Comparison of ENCODE assay signal across 9 cellular contexts in genomic region chr1:3625151-3625907, GRCh38. TPM values are rescaled to one million over a fixed set of nuclear protein-coding genes. Genes with fewer than 3 reads are reported as not detected.
A peak's percentile ranks its signal among the peaks of the same experiment; 100 is the strongest.
DNase-seq lines count a peak whose midpoint lies in the region; ATAC-seq and TF ChIP-seq lines count a peak whose summit lies in the region.
"Had no signal": no experiment of that assay in that cellular context is flagged by ENCODE, and none has a peak within 500 bp of the region (broad histone marks: within the 10 kb centered on the region; RNA-seq: fewer than 3 reads in every experiment).

No MANE protein-coding gene starts in this region.

- H3K27ac ChIP-seq in WERI-Rb-1 = peak overlapping the region; percentile 50; the same call in 1 of the 2 replicates
- peak overlapping the region; percentile 17 for H3K27ac ChIP-seq in epithelial cell of prostate

- H3K9me3 ChIP-seq in WERI-Rb-1 (ENCODE audit: severe bottlenecking) = no peaks in the 10 kb centered on the region

- peaks cover 30% of the 10 kb centered on the region for H3K36me3 ChIP-seq in WERI-Rb-1

- H3K4me3 ChIP-seq in WERI-Rb-1 (ENCODE audit: low read depth, low read length) = peak overlapping the region; percentile 57

- ATAC-seq in GM19397 (IDR thresholded peaks at IDR 0.05; ENCODE audit: unreplicated experiment) = peak; percentile 12
- ATAC-seq in HG03095 (IDR thresholded peaks at IDR 0.05; ENCODE audit: unreplicated experiment) = no peak

- H3K27me3 ChIP-seq in WERI-Rb-1 (ENCODE audit: insufficient read depth, low read depth, severe bottlenecking) = no peaks in the 10 kb centered on the region

- DNase-seq in Ammon's horn (ENCODE audit: low spot score) = peak; percentile 31
- peak; percentile 78 for DNase-seq in HuH-7 (ENCODE audit: low spot score)
- DNase-seq in WERI-Rb-1 = peak; percentile 53
- no peak for DNase-seq in epithelial cell of prostate (ENCODE audit: low read depth, low spot score)
- DNase-seq in myocyte (ENCODE audit: low read depth) = peak; percentile 66
- no peak for DNase-seq in GF-D8 (lab: John Stamatoyannopoulos, UW)

- no peak for TF ChIP-seq CTCF in WERI-Rb-1 (IDR thresholded peaks at IDR 0.05; ENCODE audit: low read depth, low read length)

RNA-seq across cellular contexts. Expression of gene TPRG1L, which starts 0.5 kb away (rescaled TPM):
- 19.7 and 23.2 TPM in 2 replicates for total RNA-seq in myocyte
- polyA plus RNA-seq in myocyte (2012) = 78.4 TPM

RNA-seq across cellular contexts. Expression of gene MEGF6, which starts 14.0 kb away (rescaled TPM):
- 0.13 and 0.16 TPM in 2 replicates for total RNA-seq in myocyte
- polyA plus RNA-seq in myocyte (2012) = 45.6 TPM

RNA-seq across cellular contexts. Expression of gene WRAP73, which starts 24.6 kb away (rescaled TPM):
- 25.8 and 29.0 TPM in 2 replicates for total RNA-seq in myocyte
- 22.3 TPM for polyA plus RNA-seq in myocyte (2012)

RNA-seq across cellular contexts. Expression of gene TP73, which starts 27.0 kb away (rescaled TPM):
- 1.3 and 2.2 TPM in 2 replicates for total RNA-seq in myocyte
- 0.39 TPM for polyA plus RNA-seq in myocyte (2012)
- total RNA-seq: HT1080 had no signal

Comparison
In these comparisons a context has a peak if more than half of its experiments do, and no peak if none do; other contexts are left out.
1. DNase-seq: peak in Ammon's horn (single experiment), HuH-7 (single experiment), WERI-Rb-1 (single experiment) and myocyte (single experiment); none in epithelial cell of prostate (single experiment) and GF-D8 (single experiment).